10 cellular contexts compared by ENCODE assay signal in genomic region chrX:119757646-119757978, GRCh38. TPM values are rescaled to one million over a fixed set of nuclear protein-coding genes. Genes with fewer than 3 reads are reported as not detected.
DNase-seq lines count a peak whose midpoint lies in the region; TF ChIP-seq lines count a peak whose summit lies in the region.
"Had no signal": no experiment of that assay in that cellular context is flagged by ENCODE, and none has a peak within 500 bp of the region (broad histone marks: within the 10 kb centered on the region; RNA-seq: fewer than 3 reads in every experiment).

No MANE protein-coding gene starts in this region.

- intact Hi-C loops in PC-9 (cut with micrococcal nuclease; ENCODE audit: unreplicated experiment) (no loop called here), esophagus muscularis mucosa (cut with DNase I) (no loop called here)

- H3K4me3 ChIP-seq in H7 (ENCODE audit: insufficient read depth, low read depth, low read length) (peak overlapping the region; percentile 54), PC-9 (peak overlapping the region; percentile 62), esophagus muscularis mucosa (peak overlapping the region; percentile 48 to 61 (median 50)), rectal smooth muscle tissue (ENCODE audit: low read length) (peak overlapping the region; percentile 53)

- POLR2A ChIA-PET in PC-9 (lab: Charles Lee; ENCODE audit: unreplicated experiment), result interaction anchor here (0.5 to 1.2 kb wide), 6 partner anchors 10 to 695 kb away, joined by 3 to 42 read pairs (median 12); partner anchors contain the start of genes NKRF, RPL39 and SEPTIN6

- H3K27ac ChIP-seq in PC-9 (no peak overlapping the region), esophagus muscularis mucosa (replicated peaks in 1 of 4) (no peak overlapping the region), rectal smooth muscle tissue (ENCODE audit: low read depth, low read length) (no peak overlapping the region)
- H3K27ac ChIP-seq: brain microvascular endothelial cell, SJSA1 had no signal

- DNase-seq in H7, result no peak
- no peak for DNase-seq in PC-9
- DNase-seq in esophagus muscularis mucosa (ENCODE audit: extremely low spot score), result no peak
- no peak for DNase-seq in amygdala (lab: John Stamatoyannopoulos, UW)
- no peak for DNase-seq in AG20443 (ENCODE audit: low spot score)
- DNase-seq in DMS79 treated with DMSO at 0.1 percent for 48 hours (lab: John Stamatoyannopoulos, UW), result no peak
- no peak for DNase-seq in NCI-H2227 (lab: John Stamatoyannopoulos, UW; ENCODE audit: unreplicated experiment)
- DNase-seq: brain microvascular endothelial cell had no signal

- no peaks in the 10 kb centered on the region for H3K79me2 ChIP-seq in PC-9 (ENCODE audit: low read depth)

- H3K27me3 ChIP-seq in H7 (ENCODE audit: control insufficient read depth, insufficient read depth, low read length), result peaks cover 14% of the 10 kb centered on the region
- H3K27me3 ChIP-seq in PC-9 (ENCODE audit: insufficient read depth, low read depth), result no peaks in the 10 kb centered on the region
- peaks cover 0 to 15% (median 3%) of the 10 kb centered on the region in 4 donors for H3K27me3 ChIP-seq in esophagus muscularis mucosa
- H3K27me3 ChIP-seq in rectal smooth muscle tissue (ENCODE audit: control insufficient read depth, insufficient read depth, low read length), result peaks cover 4% of the 10 kb centered on the region
- H3K27me3 ChIP-seq: brain microvascular endothelial cell, SJSA1 had no signal

- no peak for TF ChIP-seq EP300 in esophagus muscularis mucosa (IDR thresholded peaks at IDR 0.05)

- CTCF ChIA-PET in PC-9 (lab: Charles Lee), result interaction anchor here (0.6 to 1.8 kb wide), 3 partner anchors 34 to 96 kb away, joined by 4 to 11 read pairs (median 7); partner anchors contain the start of genes RPL39 and UPF3B

- TF ChIP-seq CTCF in PC-9 (conservative IDR thresholded peaks at IDR 0.05), result no peak
- TF ChIP-seq CTCF in esophagus muscularis mucosa (IDR thresholded peaks at IDR 0.05), result no peak

- H3K36me3 ChIP-seq in H7 (replicated peaks; ENCODE audit: control insufficient read depth, insufficient read depth, low read length), result no peaks in the 10 kb centered on the region
- H3K36me3 ChIP-seq in PC-9 (ENCODE audit: low read depth), result no peaks in the 10 kb centered on the region
- no peaks in the 10 kb centered on the region for H3K36me3 ChIP-seq in esophagus muscularis mucosa
- H3K36me3 ChIP-seq in rectal smooth muscle tissue (ENCODE audit: control insufficient read depth, insufficient read depth, low read length), result no peaks in the 10 kb centered on the region
- H3K36me3 ChIP-seq: brain microvascular endothelial cell, SJSA1 had no signal

- H3K9ac ChIP-seq in rectal smooth muscle tissue (ENCODE audit: low read length), result no peak overlapping the region

- TF ChIP-seq POLR2A in esophagus muscularis mucosa (IDR thresholded peaks at IDR 0.05; ENCODE audit: low read depth), result no peak

- H3K9me3 ChIP-seq in PC-9 (ENCODE audit: insufficient read depth, low read depth) (no peaks in the 10 kb centered on the region), esophagus muscularis mucosa (no peaks in the 10 kb centered on the region)
- H3K9me3 ChIP-seq: SJSA1 had no signal

- peak overlapping the region; percentile 97 for H3K4me2 ChIP-seq in PC-9

- H3K4me1 ChIP-seq in PC-9 (replicated peaks; ENCODE audit: insufficient read depth), result peaks cover 10% of the 10 kb centered on the region
- H3K4me1 ChIP-seq in esophagus muscularis mucosa, result peaks cover 5 to 17% (median 16%) of the 10 kb centered on the region in 4 donors
- no peaks in the 10 kb centered on the region for H3K4me1 ChIP-seq in rectal smooth muscle tissue (ENCODE audit: control insufficient read depth, insufficient read depth, low read length)

- H3K9me2 ChIP-seq in PC-9 (ENCODE audit: insufficient read depth), result no peaks in the 10 kb centered on the region

- H2AFZ ChIP-seq in PC-9, result peak overlapping the region; percentile 96

- peaks cover 3% of the 10 kb centered on the region; the same call in 1 of the 2 replicates for H3F3A ChIP-seq in PC-9 (ENCODE audit: insufficient read depth, low read depth)

- 63% methylated on average over 12 of the region's 12 CpGs for WGBS in esophagus muscularis mucosa

- no peaks in the 10 kb centered on the region for H4K20me1 ChIP-seq in PC-9 (ENCODE audit: insufficient read depth)

- BruUV-seq in PC-9 (replicated peaks; lab: Mats Ljungman, UMichigan), result no TSS peak

RNA-seq across cellular contexts. Expression of gene SOWAHD, which starts 0.8 kb away (rescaled TPM):
- 1.8 and 3.2 TPM in 2 replicates for total RNA-seq in H7 (2014; rRNA removed; shearing (Covaris generic))
- total RNA-seq in PC-9 (2021) (1.4 and 2.8 TPM in 2 replicates), esophagus muscularis mucosa (not detected)

RNA-seq across cellular contexts. Expression of gene RPL39, which starts 33.8 kb away (rescaled TPM):
- total RNA-seq in H7 (2014; rRNA removed; shearing (Covaris generic)), result 1,219 and 1,278 TPM in 2 replicates
- total RNA-seq in PC-9 (2021) (3,176 and 3,660 TPM in 2 replicates), esophagus muscularis mucosa (1,000 to 10,000 TPM in 3 of 4 donors, 100 to 1,000 TPM in 1; 593 to 7,104 (median 2,426) TPM)
